Comparison of ENCODE assay signal across 1 cellular context in genomic region chr12:53951577-53952334, GRCh38.
TF ChIP-seq lines count a peak whose summit lies in the region.

No MANE protein-coding gene starts in this region.

TF ChIP-seq in HCT116, 20 proteins besides CTCF, POLR2A, EP300 and RAD21 (continued from another document):
- TF ChIP-seq ZNF274 (IDR thresholded peaks at IDR 0.05; ENCODE audit: low read depth, low read length), result no peak
- no peak for TF ChIP-seq SP1 (IDR thresholded peaks at IDR 0.05; ENCODE audit: low read depth)
- no peak for TF ChIP-seq SIN3A (IDR thresholded peaks at IDR 0.05; ENCODE audit: low read depth)
- no peak for TF ChIP-seq MAX (IDR thresholded peaks at IDR 0.05)
- no peak for TF ChIP-seq JUND (IDR thresholded peaks at IDR 0.05)
- TF ChIP-seq YY1 (IDR thresholded peaks at IDR 0.05; ENCODE audit: extremely low read depth, insufficient replicate concordance, low read depth, low read length), result no peak
